Comparison of ENCODE assay signal across 1 cellular context in the genomic region with DNA sequence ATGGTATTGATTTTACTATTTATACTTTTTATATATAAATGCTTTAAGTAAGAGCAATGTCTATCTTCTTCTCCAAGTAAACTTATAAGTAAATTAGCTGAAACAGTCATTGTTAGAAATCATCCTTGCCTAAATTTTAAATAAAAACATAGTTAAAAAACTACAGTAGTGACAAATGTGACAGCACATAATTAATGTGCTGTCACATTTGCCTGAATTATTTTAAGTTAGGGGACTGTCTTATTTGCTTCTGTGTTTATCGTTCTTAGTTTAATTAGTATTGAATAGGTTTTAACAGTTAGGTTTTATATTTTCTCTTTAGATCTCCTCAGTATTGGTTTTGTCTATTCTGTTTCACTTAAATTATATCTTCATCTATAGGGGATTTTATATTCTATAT.
TF ChIP-seq lines count a peak whose summit lies in the region.

No MANE protein-coding gene starts in this region.

TF ChIP-seq in HepG2, 621 proteins besides CTCF, POLR2A, EP300 and RAD21 (continued from another document):
- TF ChIP-seq, protein P1, sequence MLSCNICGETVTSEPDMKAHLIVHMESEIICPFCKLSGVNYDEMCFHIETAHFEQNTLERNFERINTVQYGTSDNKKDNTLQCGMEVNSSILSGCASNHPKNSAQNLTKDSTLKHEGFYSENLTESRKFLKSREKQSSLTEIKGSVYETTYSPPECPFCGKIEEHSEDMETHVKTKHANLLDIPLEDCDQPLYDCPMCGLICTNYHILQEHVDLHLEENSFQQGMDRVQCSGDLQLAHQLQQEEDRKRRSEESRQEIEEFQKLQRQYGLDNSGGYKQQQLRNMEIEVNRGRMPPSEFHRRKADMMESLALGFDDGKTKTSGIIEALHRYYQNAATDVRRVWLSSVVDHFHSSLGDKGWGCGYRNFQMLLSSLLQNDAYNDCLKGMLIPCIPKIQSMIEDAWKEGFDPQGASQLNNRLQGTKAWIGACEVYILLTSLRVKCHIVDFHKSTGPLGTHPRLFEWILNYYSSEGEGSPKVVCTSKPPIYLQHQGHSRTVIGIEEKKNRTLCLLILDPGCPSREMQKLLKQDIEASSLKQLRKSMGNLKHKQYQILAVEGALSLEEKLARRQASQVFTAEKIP (CRISPR knock-in tag; IDR thresholded peaks at IDR 0.05; ENCODE audit: borderline replicate concordance) = no peak
- no peak for TF ChIP-seq ZNF629 (CRISPR knock-in tag; conservative IDR thresholded peaks at IDR 0.05)
